8 cellular contexts compared by ENCODE assay signal in the genomic region with DNA sequence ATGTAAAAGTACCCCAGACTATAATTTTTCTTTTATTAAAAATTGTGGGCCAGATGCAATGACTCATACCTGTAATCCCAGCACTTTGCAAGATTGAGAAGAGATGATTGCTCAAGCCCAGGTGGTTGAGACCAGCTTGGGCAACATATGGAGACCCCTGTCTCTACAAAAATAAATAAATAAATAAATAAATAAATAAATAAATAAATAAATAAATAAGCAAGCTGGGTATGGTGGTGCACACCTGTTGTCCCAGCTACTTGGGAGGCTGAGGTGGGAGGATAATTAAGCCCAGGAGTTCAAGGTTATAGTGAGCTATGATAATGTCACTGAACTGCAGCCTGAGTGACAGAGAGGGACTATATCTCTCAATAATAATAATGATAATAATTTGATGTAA.
"Had no signal": no experiment of that assay in that cellular context is flagged by ENCODE, and none has a peak within 500 bp of the region (broad histone marks: within the 10 kb centered on the region; RNA-seq: fewer than 3 reads in every experiment).

No MANE protein-coding gene starts in this region.

- H3K4me2 ChIP-seq: KMS-11 had no signal

- FAIRE-seq: HepG2, HTR-8/SVneo, K562 had no signal

- ATAC-seq: HepG2, K562 had no signal

- H3K4me3 ChIP-seq: K562 had no signal

- H3K27ac ChIP-seq: HL-60, KMS-11 had no signal

- DNase-seq: IMR-90, KBM-7, KG1 had no signal
